Comparison of ENCODE assay signal across 18 cellular contexts in genomic region chr20:49074521-49074920, GRCh38. TPM values are rescaled to one million over a fixed set of nuclear protein-coding genes. Genes with fewer than 3 reads are reported as not detected.
DNase-seq lines count a peak whose midpoint lies in the region; ATAC-seq and FAIRE-seq lines count a peak whose summit lies in the region.
"Had no signal": no experiment of that assay in that cellular context is flagged by ENCODE, and none has a peak within 500 bp of the region (broad histone marks: within the 10 kb centered on the region; RNA-seq: fewer than 3 reads in every experiment).

No MANE protein-coding gene starts in this region.

- H3K4me3 Mint-ChIP-seq in activated CD8-positive, alpha-beta memory T cell treated with anti-CD3 and anti-CD28 coated beads, Interleukin-2, amount 10 ng/mL, durations not matched to agents 7 days and 5 days, result no peak overlapping the region
- no peak overlapping the region for H3K4me3 Mint-ChIP-seq in activated CD4-positive, alpha-beta memory T cell treated with anti-CD3 and anti-CD28 coated beads, Interleukin-2, amount 10 ng/mL, durations not matched to agents 7 days and 5 days
- H3K4me3 Mint-ChIP-seq in immature natural killer cell, result no peak overlapping the region
- H3K4me3 Mint-ChIP-seq: CD8-positive, alpha-beta T cell had no signal

- POLR2A ChIA-PET in activated CD4-positive, alpha-beta memory T cell treated with anti-CD3 and anti-CD28 coated beads, Interleukin-2, amount 10 ng/mL, durations not matched to agents 7 days and 5 days (lab: Charles Lee), result interaction anchor here (0.6 kb wide), 1 partner anchor 41 kb away, joined by 4 read pairs; no protein-coding TSS in a partner anchor

- CTCF ChIA-PET in activated CD8-positive, alpha-beta memory T cell treated with anti-CD3 and anti-CD28 coated beads, Interleukin-2, amount 10 ng/mL, durations not matched to agents 7 days and 5 days (lab: Charles Lee), result no interaction called here
- CTCF ChIA-PET in activated CD4-positive, alpha-beta memory T cell treated with anti-CD3 and anti-CD28 coated beads, Interleukin-2, amount 10 ng/mL, durations not matched to agents 7 days and 5 days (lab: Charles Lee), result interaction anchor here (1.0 to 1.4 kb wide), 3 partner anchors 10 to 172 kb away, joined by 3 to 5 read pairs (median 3); no protein-coding TSS in a partner anchor

- H3K27me3 Mint-ChIP-seq in activated CD8-positive, alpha-beta memory T cell treated with anti-CD3 and anti-CD28 coated beads, Interleukin-2, amount 10 ng/mL, durations not matched to agents 7 days and 5 days, result no peaks in the 10 kb centered on the region
- H3K27me3 Mint-ChIP-seq in activated CD4-positive, alpha-beta memory T cell treated with anti-CD3 and anti-CD28 coated beads, Interleukin-2, amount 10 ng/mL, durations not matched to agents 7 days and 5 days, result no peaks in the 10 kb centered on the region
- H3K27me3 Mint-ChIP-seq in immature natural killer cell (ENCODE audit: low read depth in 3 of 3), result peaks cover 0 to 2% (median 0%) of the 10 kb centered on the region in 3 donors

- DNase-seq in activated CD8-positive, alpha-beta memory T cell treated with anti-CD3 and anti-CD28 coated beads, Interleukin-2, amount 10 ng/mL, durations not matched to agents 7 days and 5 days, result no peak
- no peak for DNase-seq in activated CD8-positive, alpha-beta memory T cell treated with anti-CD3 and anti-CD28 coated beads for 24 hours
- DNase-seq in GM19239 (ENCODE audit: insufficient read length, low spot score), result no peak
- no peak for DNase-seq in activated CD4-positive, alpha-beta memory T cell treated with anti-CD3 and anti-CD28 coated beads, Interleukin-2, amount 10 ng/mL, durations not matched to agents 7 days and 5 days
- no peak for DNase-seq in immature natural killer cell
- no peak for DNase-seq in Ammon's horn (ENCODE audit: low spot score)
- DNase-seq in central memory CD4-positive, alpha-beta T cell, result no peak
- DNase-seq: Calu3; CD8-positive, alpha-beta T cell; GF-D8; NCI-H1417 treated with DMSO at 0.1 percent for 48 hours; NCI-H1930; NCI-H345; NCI-H524 treated with DMSO at 0.1 percent for 48 hours; PC-3 had no signal

- H3K4me1 Mint-ChIP-seq in activated CD8-positive, alpha-beta memory T cell treated with anti-CD3 and anti-CD28 coated beads, Interleukin-2, amount 10 ng/mL, durations not matched to agents 7 days and 5 days, result peaks cover 6% of the 10 kb centered on the region
- H3K4me1 Mint-ChIP-seq in activated CD4-positive, alpha-beta memory T cell treated with anti-CD3 and anti-CD28 coated beads, Interleukin-2, amount 10 ng/mL, durations not matched to agents 7 days and 5 days, result no peaks in the 10 kb centered on the region
- no peaks in the 10 kb centered on the region for H3K4me1 Mint-ChIP-seq in immature natural killer cell

- peak; percentile 68 for FAIRE-seq in GM19239 (lab: Jason Lieb, UNC)
- FAIRE-seq: A549, H1 had no signal

- peak overlapping the region; percentile 0 for H3K27ac Mint-ChIP-seq in activated CD8-positive, alpha-beta memory T cell treated with anti-CD3 and anti-CD28 coated beads, Interleukin-2, amount 10 ng/mL, durations not matched to agents 7 days and 5 days
- peak overlapping the region; percentile 2 for H3K27ac Mint-ChIP-seq in activated CD4-positive, alpha-beta memory T cell treated with anti-CD3 and anti-CD28 coated beads, Interleukin-2, amount 10 ng/mL, durations not matched to agents 7 days and 5 days
- peak overlapping the region in 5 of 6 donors; percentile 4 to 41 (median 8) for H3K27ac Mint-ChIP-seq in immature natural killer cell
- H3K27ac Mint-ChIP-seq: CD8-positive, alpha-beta T cell had no signal

- H3K36me3 Mint-ChIP-seq in activated CD8-positive, alpha-beta memory T cell treated with anti-CD3 and anti-CD28 coated beads, Interleukin-2, amount 10 ng/mL, durations not matched to agents 7 days and 5 days, result peaks cover 41% of the 10 kb centered on the region
- H3K36me3 Mint-ChIP-seq in activated CD4-positive, alpha-beta memory T cell treated with anti-CD3 and anti-CD28 coated beads, Interleukin-2, amount 10 ng/mL, durations not matched to agents 7 days and 5 days (ENCODE audit: low read depth), result peaks cover 58% of the 10 kb centered on the region
- H3K36me3 Mint-ChIP-seq in immature natural killer cell, result peaks cover 15 to 32% (median 19%) of the 10 kb centered on the region in 3 donors

- no peaks in the 10 kb centered on the region for H3K9me3 Mint-ChIP-seq in activated CD8-positive, alpha-beta memory T cell treated with anti-CD3 and anti-CD28 coated beads, Interleukin-2, amount 10 ng/mL, durations not matched to agents 7 days and 5 days (ENCODE audit: low read depth)
- H3K9me3 Mint-ChIP-seq in activated CD4-positive, alpha-beta memory T cell treated with anti-CD3 and anti-CD28 coated beads, Interleukin-2, amount 10 ng/mL, durations not matched to agents 7 days and 5 days, result no peaks in the 10 kb centered on the region
- no peaks in the 10 kb centered on the region for H3K9me3 Mint-ChIP-seq in immature natural killer cell
- H3K9me3 Mint-ChIP-seq: CD8-positive, alpha-beta T cell had no signal

- no peak for ATAC-seq in activated CD8-positive, alpha-beta memory T cell treated with anti-CD3 and anti-CD28 coated beads, Interleukin-2, amount 10 ng/mL, durations not matched to agents 7 days and 5 days
- ATAC-seq in GM18502 (IDR thresholded peaks at IDR 0.05; ENCODE audit: poor library complexity, unreplicated experiment), result no peak
- ATAC-seq: A549; CD8-positive, alpha-beta T cell; PC-3 had no signal

RNA-seq across cellular contexts. Expression of gene CSE1L, which starts 28.4 kb away (rescaled TPM):
- total RNA-seq in activated CD8-positive, alpha-beta memory T cell treated with anti-CD3 and anti-CD28 coated beads, Interleukin-2, amount 10 ng/mL, durations not matched to agents 7 days and 5 days, result 100 to 1,000 TPM in 1 of 2 experiments, 10 to 100 TPM in 1; 93.1 to 111 TPM
- total RNA-seq in activated CD4-positive, alpha-beta memory T cell treated with anti-CD3 and anti-CD28 coated beads, Interleukin-2, amount 10 ng/mL, durations not matched to agents 7 days and 5 days, result 10 to 100 TPM; 65.6 to 67.8 TPM
- polyA plus RNA-seq in immature natural killer cell, result 10 to 100 TPM in 2 of 3 donors, 1 to 10 TPM in 1; 8.1 to 21.0 (median 10.3) TPM
